3 cellular contexts compared by ENCODE assay signal in genomic region chr7:149778696-149779501, GRCh38.
TF ChIP-seq lines count a peak whose summit lies in the region.

No MANE protein-coding gene starts in this region.

TF ChIP-seq in SK-N-SH, 30 proteins besides CTCF, POLR2A, EP300 and RAD21:
- no peak for TF ChIP-seq RFX5 (IDR thresholded peaks at IDR 0.05; ENCODE audit: low read length)
- no peak for TF ChIP-seq GABPA (IDR thresholded peaks at IDR 0.05; ENCODE audit: low read depth)
- no peak for TF ChIP-seq POLR2AphosphoS5 (IDR thresholded peaks at IDR 0.05; ENCODE audit: low read depth, low read length)
- no peak for TF ChIP-seq MXI1 (IDR thresholded peaks at IDR 0.05; ENCODE audit: low read depth, low read length)
- no peak for TF ChIP-seq RXRA (IDR thresholded peaks at IDR 0.05; ENCODE audit: borderline replicate concordance, low read depth)
- TF ChIP-seq MEF2A (IDR thresholded peaks at IDR 0.05; ENCODE audit: borderline replicate concordance, low read depth) = no peak
- no peak for TF ChIP-seq REST (IDR thresholded peaks at IDR 0.05; ENCODE audit: low read depth, low read length)
- TF ChIP-seq FOXM1 (IDR thresholded peaks at IDR 0.05; ENCODE audit: low read depth) = no peak

TF ChIP-seq in SK-N-SH treated with all-trans-retinoic acid at 6 μM for 48 hours, 23 proteins besides CTCF, POLR2A, EP300 and RAD21:
- no peak for TF ChIP-seq TSHZ2 (CRISPR knock-in tag; IDR thresholded peaks at IDR 0.05)
- no peak for TF ChIP-seq ZNF565 (CRISPR knock-in tag; conservative IDR thresholded peaks at IDR 0.05; ENCODE audit: low read depth)
- TF ChIP-seq GLIS3 (CRISPR knock-in tag; IDR thresholded peaks at IDR 0.05) = no peak
- no peak for TF ChIP-seq ZNF70 (CRISPR knock-in tag; IDR thresholded peaks at IDR 0.05)
- TF ChIP-seq TCF4 (CRISPR knock-in tag; IDR thresholded peaks at IDR 0.05; ENCODE audit: borderline replicate concordance) = no peak
- TF ChIP-seq SNAI2 (CRISPR knock-in tag; IDR thresholded peaks at IDR 0.05) = no peak
- no peak for TF ChIP-seq RARB (CRISPR knock-in tag; IDR thresholded peaks at IDR 0.05)
- no peak for TF ChIP-seq ESRRG (CRISPR knock-in tag; IDR thresholded peaks at IDR 0.05)
- TF ChIP-seq ISL1 (CRISPR knock-in tag; IDR thresholded peaks at IDR 0.05) = no peak
- no peak for TF ChIP-seq OSR1 (CRISPR knock-in tag; IDR thresholded peaks at IDR 0.05)
- TF ChIP-seq CSRNP3 (CRISPR knock-in tag; IDR thresholded peaks at IDR 0.05) = no peak
- TF ChIP-seq CREB5 (CRISPR knock-in tag; IDR thresholded peaks at IDR 0.05; ENCODE audit: low read depth) = no peak
- no peak for TF ChIP-seq ARNTL (CRISPR knock-in tag; IDR thresholded peaks at IDR 0.05; ENCODE audit: borderline replicate concordance, low read depth)
TF ChIP-seq in SK-N-SH treated with all-trans-retinoic acid at 6 μM for 48 hours: peak in this region for 0.

TF ChIP-seq in IMR-90, 13 proteins besides CTCF, POLR2A, EP300 and RAD21:
- TF ChIP-seq USF2 (IDR thresholded peaks at IDR 0.05; ENCODE audit: low read depth, low read length) (no peak), NFE2L2 (IDR thresholded peaks at IDR 0.05; ENCODE audit: low read depth, low read length) (no peak), FOS (IDR thresholded peaks at IDR 0.05; ENCODE audit: low read depth, low read length) (no peak)
